Comparison of ENCODE assay signal across 11 cellular contexts in genomic region chr16:69490707-69491324, GRCh38.
"Had no signal": no experiment of that assay in that cellular context is flagged by ENCODE, and none has a peak within 500 bp of the region (broad histone marks: within the 10 kb centered on the region; RNA-seq: fewer than 3 reads in every experiment).

No MANE protein-coding gene starts in this region.

- H3K27me3 Mint-ChIP-seq: activated naive CD8-positive, alpha-beta T cell treated with anti-CD3 and anti-CD28 coated beads, Interleukin-2, amount 50 U/mL, for 24 hours had no signal

- H3K27ac Mint-ChIP-seq: activated CD8-positive, alpha-beta T cell treated with anti-CD3 and anti-CD28 coated beads, Interleukin-2, amount 10 ng/mL, durations not matched to agents 7 days and 5 days; activated naive CD8-positive, alpha-beta T cell treated with anti-CD3 and anti-CD28 coated beads, Interleukin-2, amount 50 U/mL, for 24 hours; T-helper 1 cell treated with Interleukin-12 subunit alpha and Interleukin-12 subunit beta and Interleukin-4 antibody, amounts not matched to agents 30 μg/mL and 1 μg/mL, for 36 hours had no signal

- DNase-seq: activated CD4-positive, alpha-beta T cell treated with anti-CD3 and anti-CD28 coated beads for 48 hours; activated CD8-positive, alpha-beta memory T cell treated with anti-CD3 and anti-CD28 coated beads, Interleukin-2, amount 50 U/mL, for 48 hours; activated CD8-positive, alpha-beta T cell treated with anti-CD3 and anti-CD28 coated beads, Interleukin-2, amount 10 ng/mL, durations not matched to agents 7 days and 5 days; activated naive CD8-positive, alpha-beta T cell treated with anti-CD3 and anti-CD28 coated beads, Interleukin-2, amount 50 U/mL, for 24 hours; mammary epithelial cell; SK-N-SH; spleen; stimulated activated naive CD4-positive, alpha-beta T cell treated with Interleukin-2 at 50 U/mL for 16 hours had no signal

- H3K4me3 Mint-ChIP-seq: activated CD8-positive, alpha-beta T cell treated with anti-CD3 and anti-CD28 coated beads, Interleukin-2, amount 10 ng/mL, durations not matched to agents 7 days and 5 days; activated naive CD8-positive, alpha-beta T cell treated with anti-CD3 and anti-CD28 coated beads, Interleukin-2, amount 50 U/mL, for 24 hours; T-helper 1 cell treated with Interleukin-12 subunit alpha and Interleukin-12 subunit beta and Interleukin-4 antibody, amounts not matched to agents 30 μg/mL and 1 μg/mL, for 36 hours had no signal

- H3K4me1 Mint-ChIP-seq: activated naive CD8-positive, alpha-beta T cell treated with anti-CD3 and anti-CD28 coated beads, Interleukin-2, amount 50 U/mL, for 24 hours had no signal

- ATAC-seq: activated CD8-positive, alpha-beta T cell treated with anti-CD3 and anti-CD28 coated beads, Interleukin-2, amount 10 ng/mL, durations not matched to agents 7 days and 5 days; activated naive CD8-positive, alpha-beta T cell treated with anti-CD3 and anti-CD28 coated beads, Interleukin-2, amount 50 U/mL, for 24 hours had no signal

- H3K9me3 Mint-ChIP-seq: activated naive CD8-positive, alpha-beta T cell treated with anti-CD3 and anti-CD28 coated beads, Interleukin-2, amount 50 U/mL, for 24 hours; T-helper 1 cell treated with Interleukin-12 subunit alpha and Interleukin-12 subunit beta and Interleukin-4 antibody, amounts not matched to agents 30 μg/mL and 1 μg/mL, for 36 hours had no signal

- H3K27me3 ChIP-seq: spleen, suprapubic skin had no signal

- H3K27ac ChIP-seq: parathyroid adenoma, spleen, suprapubic skin had no signal
